ENCODE assay signal across 8 cellular contexts in genomic region chr19:7920520-7921301, GRCh38. TPM values are rescaled to one million over a fixed set of nuclear protein-coding genes. Genes with fewer than 3 reads are reported as not detected.
A peak's percentile ranks its signal among the peaks of the same experiment; 100 is the strongest.
DNase-seq lines count a peak whose midpoint lies in the region; ATAC-seq and TF ChIP-seq lines count a peak whose summit lies in the region.

No MANE protein-coding gene starts in this region.

- H3K27ac Mint-ChIP-seq in Caco-2 (ENCODE audit: unreplicated experiment): peak overlapping the region; percentile 83

- H3K27ac ChIP-seq in OCI-LY7 (ENCODE audit: low read depth, low read length, poor library complexity, severe bottlenecking) (peak overlapping the region; percentile 59), epithelial cell of prostate (peak overlapping the region; percentile 85), mucosa of rectum (ENCODE audit: low read depth in 2 of 2, low read length in 2 of 2) (peak overlapping the region; percentile 93 to 96)

- no peak for TF ChIP-seq CTCF in Caco-2 (IDR thresholded peaks at IDR 0.05; ENCODE audit: insufficient read depth in 1 of 2, low read depth in 1 of 2, low read length in 1 of 2, severe bottlenecking in 1 of 2, unreplicated experiment in 1 of 2)
- no peak for TF ChIP-seq CTCF in OCI-LY7 (conservative IDR thresholded peaks at IDR 0.05; ENCODE audit: low read length)

- H3K4me3 Mint-ChIP-seq in Caco-2 (ENCODE audit: unreplicated experiment): peak overlapping the region; percentile 87

- H3K36me3 Mint-ChIP-seq in Caco-2 (ENCODE audit: insufficient read depth, unreplicated experiment): peaks cover 33% of the 10 kb centered on the region

- H2AFZ ChIP-seq in OCI-LY7 (ENCODE audit: low read length): peak overlapping the region; percentile 77

- peaks cover 6% of the 10 kb centered on the region; the same call in 1 of the 2 replicates for H4K20me1 ChIP-seq in OCI-LY7 (ENCODE audit: insufficient read depth, low read length)

- intact Hi-C loops in Caco-2 (cut with micrococcal nuclease; ENCODE audit: unreplicated experiment): loop anchor here (1.0 kb wide), 1 partner anchor 51 kb away; no protein-coding TSS in a partner anchor
- intact Hi-C loops in OCI-LY7 (cut with micrococcal nuclease; ENCODE audit: unreplicated experiment): loop anchor here (2.0 kb wide), 3 partner anchors 22 to 68 kb away; partner anchors contain the start of gene TIMM44

- H3K4me3 ChIP-seq in Caco-2 (ENCODE audit: low read depth, low read length) (peak overlapping the region; percentile 63), OCI-LY7 (ENCODE audit: low read depth, low read length, poor library complexity, severe bottlenecking) (peak overlapping the region; percentile 73), mucosa of rectum (ENCODE audit: low read length in 2 of 2) (peak overlapping the region; percentile 65 to 86)

- no peaks in the 10 kb centered on the region for H3K27me3 Mint-ChIP-seq in Caco-2 (ENCODE audit: insufficient read depth, unreplicated experiment)

- H3K4me1 ChIP-seq in Caco-2 (peaks cover 16% of the 10 kb centered on the region), OCI-LY7 (ENCODE audit: insufficient read depth, low read length, poor library complexity, severe bottlenecking) (peaks cover 16% of the 10 kb centered on the region), mucosa of rectum (ENCODE audit: control insufficient read depth in 2 of 2, insufficient read depth in 2 of 2, low read length in 2 of 2) (peaks cover 31 to 33% of the 10 kb centered on the region in 2 donors)

- BruUV-seq in Caco-2 (replicated peaks; lab: Mats Ljungman, UMichigan): no TSS peak
- no TSS peak for BruUV-seq in OCI-LY7 (replicated peaks; lab: Mats Ljungman, UMichigan)

- H3K27me3 ChIP-seq in Caco-2 (replicated peaks; ENCODE audit: control insufficient read depth, insufficient read depth, low read length) (no peaks in the 10 kb centered on the region), mucosa of rectum (ENCODE audit: control insufficient read depth in 2 of 2, insufficient read depth in 2 of 2, low read length in 2 of 2) (peaks cover 13 to 17% of the 10 kb centered on the region in 2 donors)

- peak; percentile 41 for ATAC-seq in GM21381 (IDR thresholded peaks at IDR 0.05; ENCODE audit: unreplicated experiment)

- POLR2A ChIA-PET in Caco-2 (lab: Charles Lee): interaction anchor here (0.6 to 2.3 kb wide), 7 partner anchors 8 to 399 kb away, joined by 3 to 69 read pairs (median 12); partner anchors contain the start of genes MAP2K7, MCOLN1 and TIMM44
- POLR2A ChIA-PET in OCI-LY7 (lab: Charles Lee): interaction anchor here (0.5 to 2.2 kb wide), 6 partner anchors 9 to 535 kb away, joined by 3 to 12 read pairs (median 4); partner anchors contain the start of gene TIMM44

- H3K79me2 ChIP-seq in OCI-LY7 (ENCODE audit: insufficient read depth, low read depth, low read length): no peaks in the 10 kb centered on the region

- H3K9ac ChIP-seq in mucosa of rectum (ENCODE audit: low read depth in 1 of 2, low read length in 2 of 2): peak overlapping the region; percentile 69 to 83

- no peaks in the 10 kb centered on the region for H3K9me3 Mint-ChIP-seq in Caco-2 (ENCODE audit: unreplicated experiment)

- H3K9me2 ChIP-seq in OCI-LY7 (ENCODE audit: insufficient read depth, low read length): no peaks in the 10 kb centered on the region

- peak overlapping the region; percentile 86 for H3K4me2 ChIP-seq in OCI-LY7 (ENCODE audit: low read length)

- H3K4me1 Mint-ChIP-seq in Caco-2 (ENCODE audit: low read depth, unreplicated experiment): peaks cover 7% of the 10 kb centered on the region

- peak; percentile 94 to 96 for DNase-seq in Caco-2
- peak; percentile 92 for DNase-seq in HuH-7.5 (ENCODE audit: low spot score)
- DNase-seq in OCI-LY7 (ENCODE audit: low spot score): peak; percentile 98
- DNase-seq in activated T-cell treated with anti-CD3 and anti-CD28 coated beads for 4 hours: peak; percentile 100
- peak; percentile 72 for DNase-seq in epithelial cell of prostate (ENCODE audit: low read depth, low spot score)
- peak; percentile 98 for DNase-seq in stimulated activated CD8-positive, alpha-beta memory T cell treated with anti-CD3 and anti-CD28 coated beads, Interleukin-4, amount 100 ng/mL, for 24 hours (ENCODE audit: low read depth)

- CTCF ChIA-PET in Caco-2 (lab: Charles Lee): interaction anchor here (0.6 to 3.6 kb wide), 17 partner anchors 9 to 265 kb away, joined by 3 to 50 read pairs (median 5); partner anchors contain the start of genes MAP2K7 and TIMM44
- CTCF ChIA-PET in OCI-LY7 (lab: Charles Lee; ENCODE audit: unreplicated experiment): interaction anchor here (0.6 to 1.4 kb wide), 10 partner anchors 9 to 553 kb away, joined by 3 to 15 read pairs (median 6); partner anchors contain the start of genes MAP2K7 and TIMM44

- no peaks in the 10 kb centered on the region for H3K9me3 ChIP-seq in Caco-2
- no peaks in the 10 kb centered on the region for H3K9me3 ChIP-seq in OCI-LY7 (ENCODE audit: low read length)
- H3K9me3 ChIP-seq in mucosa of rectum (ENCODE audit: control insufficient read depth in 2 of 2, low read length in 2 of 2): no peaks in the 10 kb centered on the region

- H3K36me3 ChIP-seq in Caco-2 (ENCODE audit: control insufficient read depth, insufficient read depth, low read length) (no peaks in the 10 kb centered on the region), OCI-LY7 (ENCODE audit: insufficient read depth, low read length) (peaks cover 3% of the 10 kb centered on the region; the same call in 1 of the 2 replicates), mucosa of rectum (ENCODE audit: control insufficient read depth in 2 of 2, insufficient read depth in 2 of 2, low read length in 2 of 2) (peaks cover 0 to 6% of the 10 kb centered on the region in 2 donors)

RNA-seq across cellular contexts. Expression of gene SNAPC2, which starts 0.6 kb away (rescaled TPM):
- total RNA-seq in Caco-2 (2022) (8.8 and 10.4 TPM in 2 replicates), OCI-LY7 (2022) (6.2 and 8.2 TPM in 2 replicates)
- 4.9 and 21.6 TPM in 2 replicates for total RNA-seq in OCI-LY7 (2014; rRNA removed; shearing (Covaris generic))

RNA-seq across cellular contexts. Expression of gene CTXN1, which starts 5.2 kb away (rescaled TPM):
- 7.4 and 9.1 TPM in 2 replicates for total RNA-seq in Caco-2 (2022)
- 0.13 TPM in 1 of 2 replicates, not detected in the other for total RNA-seq in OCI-LY7 (2014; rRNA removed; shearing (Covaris generic))
- total RNA-seq in OCI-LY7 (2022): 0.98 and 1.0 TPM in 2 replicates

RNA-seq across cellular contexts. Expression of gene TGFBR3L, which starts 6.1 kb away (rescaled TPM):
- total RNA-seq in Caco-2 (2022) (9.8 and 10.8 TPM in 2 replicates), OCI-LY7 (2022) (0.61 and 0.74 TPM in 2 replicates)
- total RNA-seq in OCI-LY7 (2014; rRNA removed; shearing (Covaris generic)): 0.13 TPM in 1 of 2 replicates, not detected in the other

RNA-seq across cellular contexts. Expression of gene MAP2K7, which starts 17.0 kb away (rescaled TPM):
- total RNA-seq in Caco-2 (2022) (37.4 and 42.6 TPM in 2 replicates), OCI-LY7 (2022) (44.5 and 48.1 TPM in 2 replicates)
- total RNA-seq in OCI-LY7 (2014; rRNA removed; shearing (Covaris generic)): 19.4 and 23.2 TPM in 2 replicates

RNA-seq across cellular contexts. Expression of gene TIMM44, which starts 22.8 kb away (rescaled TPM):
- total RNA-seq in Caco-2 (2022): 129 and 146 TPM in 2 replicates
- total RNA-seq in OCI-LY7 (2014; rRNA removed; shearing (Covaris generic)): 86.0 and 89.0 TPM in 2 replicates
- total RNA-seq in OCI-LY7 (2022): 97.6 and 116 TPM in 2 replicates

Comparison
In these comparisons a context has a peak if more than half of its experiments do, and no peak if none do; other contexts are left out.
1. Peak in every context shown above with its lines: DNase-seq, ATAC-seq, H3K4me3 ChIP-seq and H3K27ac ChIP-seq.